ENCODE assay signal across 18 cellular contexts in genomic region chr17:44787271-44787940, GRCh38. TPM values are rescaled to one million over a fixed set of nuclear protein-coding genes. Genes with fewer than 3 reads are reported as not detected.
DNase-seq lines count a peak whose midpoint lies in the region; ATAC-seq and TF ChIP-seq lines count a peak whose summit lies in the region.
"Had no signal": no experiment of that assay in that cellular context is flagged by ENCODE, and none has a peak within 500 bp of the region (broad histone marks: within the 10 kb centered on the region; RNA-seq: fewer than 3 reads in every experiment).

No MANE protein-coding gene starts in this region.

- H3K4me3 ChIP-seq in gastroesophageal sphincter (no peak overlapping the region), uterus (no peak overlapping the region)
- H3K4me3 ChIP-seq: prostate gland, vagina had no signal

- intact Hi-C loops in uterus (cut with DNase I; ENCODE audit: low total_unique reads): no loop called here
- intact Hi-C loops in activated CD4-positive, alpha-beta T cell treated with anti-CD3 and anti-CD28 coated beads, Interleukin-2, amount 10 ng/mL, durations not matched to agents 24 days and 14 days (cut with micrococcal nuclease): no loop called here

- no peaks in the 10 kb centered on the region for H3K36me3 Mint-ChIP-seq in activated T-cell treated with anti-CD3 and anti-CD28 coated beads, Interleukin-2, amount 50 U/mL, for 72 hours (ENCODE audit: insufficient read depth in 2 of 2)
- H3K36me3 Mint-ChIP-seq in activated T-cell treated with anti-CD3 and anti-CD28 coated beads, Interleukin-2, amount 50 U/mL, for 4 hours (ENCODE audit: insufficient read depth): no peaks in the 10 kb centered on the region
- H3K36me3 Mint-ChIP-seq in neural crest cell (ENCODE audit: low read depth): no peaks in the 10 kb centered on the region
- H3K36me3 Mint-ChIP-seq in stimulated activated effector memory CD8-positive, alpha-beta T cell treated with anti-CD3 and anti-CD28 coated beads, Interleukin-12 subunit alpha, Interleukin-12 subunit beta, amount 100 ng/mL, for 72 hours: no peaks in the 10 kb centered on the region
- H3K36me3 Mint-ChIP-seq in activated CD4-positive, alpha-beta T cell treated with anti-CD3 and anti-CD28 coated beads, Interleukin-2, amount 10 ng/mL, durations not matched to agents 24 days and 14 days (ENCODE audit: low read depth): no peaks in the 10 kb centered on the region
- H3K36me3 Mint-ChIP-seq: activated naive CD8-positive, alpha-beta T cell treated with anti-CD3 and anti-CD28 coated beads, Interleukin-2, amount 10 ng/mL, durations not matched to agents 7 days and 5 days; CD14-positive monocyte; naive B cell had no signal

- H3K4me1 Mint-ChIP-seq in activated T-cell treated with anti-CD3 and anti-CD28 coated beads, Interleukin-2, amount 50 U/mL, for 72 hours (ENCODE audit: low read depth): no peaks in the 10 kb centered on the region
- no peaks in the 10 kb centered on the region for H3K4me1 Mint-ChIP-seq in activated T-cell treated with anti-CD3 and anti-CD28 coated beads, Interleukin-2, amount 50 U/mL, for 4 hours (ENCODE audit: low read depth)
- peaks cover 5% of the 10 kb centered on the region for H3K4me1 Mint-ChIP-seq in neural crest cell
- no peaks in the 10 kb centered on the region for H3K4me1 Mint-ChIP-seq in stimulated activated effector memory CD8-positive, alpha-beta T cell treated with anti-CD3 and anti-CD28 coated beads, Interleukin-12 subunit alpha, Interleukin-12 subunit beta, amount 100 ng/mL, for 72 hours
- no peaks in the 10 kb centered on the region for H3K4me1 Mint-ChIP-seq in activated CD4-positive, alpha-beta T cell treated with anti-CD3 and anti-CD28 coated beads, Interleukin-2, amount 10 ng/mL, durations not matched to agents 24 days and 14 days
- H3K4me1 Mint-ChIP-seq: activated naive CD8-positive, alpha-beta T cell treated with anti-CD3 and anti-CD28 coated beads, Interleukin-2, amount 10 ng/mL, durations not matched to agents 7 days and 5 days; CD14-positive monocyte; naive B cell had no signal

- H3K27me3 Mint-ChIP-seq in activated T-cell treated with anti-CD3 and anti-CD28 coated beads, Interleukin-2, amount 50 U/mL, for 72 hours (ENCODE audit: low read depth): no peaks in the 10 kb centered on the region
- no peaks in the 10 kb centered on the region for H3K27me3 Mint-ChIP-seq in activated T-cell treated with anti-CD3 and anti-CD28 coated beads, Interleukin-2, amount 50 U/mL, for 4 hours (ENCODE audit: low read depth)
- H3K27me3 Mint-ChIP-seq in neural crest cell (ENCODE audit: low read depth): peaks cover 4% of the 10 kb centered on the region
- H3K27me3 Mint-ChIP-seq in activated CD4-positive, alpha-beta T cell treated with anti-CD3 and anti-CD28 coated beads, Interleukin-2, amount 10 ng/mL, durations not matched to agents 24 days and 14 days: peaks cover 2% of the 10 kb centered on the region

- CTCF ChIA-PET in GM10248 (lab: Yijun Ruan, JAX): no interaction called here

- H3K36me3 ChIP-seq in gastroesophageal sphincter (no peaks in the 10 kb centered on the region), uterus (no peaks in the 10 kb centered on the region)
- H3K36me3 ChIP-seq: prostate gland, vagina, WERI-Rb-1 had no signal

- POLR2A ChIA-PET in GM10248 (lab: Yijun Ruan, JAX): no interaction called here

- H3K27me3 ChIP-seq in gastroesophageal sphincter (no peaks in the 10 kb centered on the region), uterus (no peaks in the 10 kb centered on the region)
- H3K27me3 ChIP-seq: vagina had no signal

- peak overlapping the region; percentile 54 for H3K27ac Mint-ChIP-seq in activated T-cell treated with anti-CD3 and anti-CD28 coated beads, Interleukin-2, amount 50 U/mL, for 72 hours
- no peak overlapping the region for H3K27ac Mint-ChIP-seq in neural crest cell (ENCODE audit: unreplicated experiment)
- no peak overlapping the region for H3K27ac Mint-ChIP-seq in stimulated activated effector memory CD8-positive, alpha-beta T cell treated with anti-CD3 and anti-CD28 coated beads, Interleukin-12 subunit alpha, Interleukin-12 subunit beta, amount 100 ng/mL, for 72 hours
- H3K27ac Mint-ChIP-seq in activated CD4-positive, alpha-beta T cell treated with anti-CD3 and anti-CD28 coated beads, Interleukin-2, amount 10 ng/mL, durations not matched to agents 24 days and 14 days: no peak overlapping the region
- H3K27ac Mint-ChIP-seq: activated CD8-positive, alpha-beta T cell treated with anti-CD3 and anti-CD28 coated beads, Interleukin-2, amount 10 ng/mL, durations not matched to agents 7 days and 5 days; activated naive CD8-positive, alpha-beta T cell treated with anti-CD3 and anti-CD28 coated beads, Interleukin-2, amount 10 ng/mL, durations not matched to agents 7 days and 5 days; T-helper 1 cell treated with Interleukin-12 subunit alpha and Interleukin-12 subunit beta and Interleukin-4 antibody, amounts not matched to agents 30 μg/mL and 1 μg/mL, for 36 hours had no signal

- TF ChIP-seq EP300 in gastroesophageal sphincter (IDR thresholded peaks at IDR 0.05): no peak

- H3K9me3 ChIP-seq in gastroesophageal sphincter (no peaks in the 10 kb centered on the region), uterus (no peaks in the 10 kb centered on the region)
- H3K9me3 ChIP-seq: prostate gland, vagina had no signal

- H3K4me3 Mint-ChIP-seq in activated T-cell treated with anti-CD3 and anti-CD28 coated beads, Interleukin-2, amount 50 U/mL, for 72 hours: no peak overlapping the region
- H3K4me3 Mint-ChIP-seq in activated T-cell treated with anti-CD3 and anti-CD28 coated beads, Interleukin-2, amount 50 U/mL, for 4 hours: no peak overlapping the region
- peak overlapping the region; percentile 23 for H3K4me3 Mint-ChIP-seq in neural crest cell
- no peak overlapping the region for H3K4me3 Mint-ChIP-seq in stimulated activated effector memory CD8-positive, alpha-beta T cell treated with anti-CD3 and anti-CD28 coated beads, Interleukin-12 subunit alpha, Interleukin-12 subunit beta, amount 100 ng/mL, for 72 hours
- no peak overlapping the region for H3K4me3 Mint-ChIP-seq in activated CD4-positive, alpha-beta T cell treated with anti-CD3 and anti-CD28 coated beads, Interleukin-2, amount 10 ng/mL, durations not matched to agents 24 days and 14 days
- H3K4me3 Mint-ChIP-seq: activated CD8-positive, alpha-beta T cell treated with anti-CD3 and anti-CD28 coated beads, Interleukin-2, amount 10 ng/mL, durations not matched to agents 7 days and 5 days; activated naive CD8-positive, alpha-beta T cell treated with anti-CD3 and anti-CD28 coated beads, Interleukin-2, amount 10 ng/mL, durations not matched to agents 7 days and 5 days; T-helper 1 cell treated with Interleukin-12 subunit alpha and Interleukin-12 subunit beta and Interleukin-4 antibody, amounts not matched to agents 30 μg/mL and 1 μg/mL, for 36 hours had no signal

- DNase-seq in activated T-cell treated with anti-CD3 and anti-CD28 coated beads, Interleukin-2, amount 50 U/mL, for 72 hours: no peak
- no peak for DNase-seq in activated T-cell treated with anti-CD3 and anti-CD28 coated beads, Interleukin-2, amount 50 U/mL, for 4 hours
- DNase-seq in neural crest cell (ENCODE audit: low read depth, low spot score) (no peak), uterus (no peak), GM10248 (ENCODE audit: extremely low spot score) (no peak)
- DNase-seq in stimulated activated effector memory CD8-positive, alpha-beta T cell treated with anti-CD3 and anti-CD28 coated beads, Interleukin-12 subunit alpha, Interleukin-12 subunit beta, amount 100 ng/mL, for 72 hours (ENCODE audit: low spot score in 2 of 2): no peak
- DNase-seq in activated CD4-positive, alpha-beta T cell treated with anti-CD3 and anti-CD28 coated beads, Interleukin-2, amount 10 ng/mL, durations not matched to agents 24 days and 14 days: no peak
- DNase-seq: activated CD8-positive, alpha-beta T cell treated with anti-CD3 and anti-CD28 coated beads, Interleukin-2, amount 10 ng/mL, durations not matched to agents 7 days and 5 days; activated naive CD8-positive, alpha-beta T cell treated with anti-CD3 and anti-CD28 coated beads, Interleukin-2, amount 10 ng/mL, durations not matched to agents 7 days and 5 days; naive B cell; NCI-H226; stimulated activated naive CD8-positive, alpha-beta T cell treated with anti-CD3 and anti-CD28 coated beads, Interleukin-15, Interleukin-2, amounts not matched to agents 100 U/mL and 50 U/mL, for 24 hours; WERI-Rb-1 had no signal

- no peaks in the 10 kb centered on the region for H3K9me3 Mint-ChIP-seq in activated T-cell treated with anti-CD3 and anti-CD28 coated beads, Interleukin-2, amount 50 U/mL, for 72 hours
- no peaks in the 10 kb centered on the region for H3K9me3 Mint-ChIP-seq in activated T-cell treated with anti-CD3 and anti-CD28 coated beads, Interleukin-2, amount 50 U/mL, for 4 hours
- H3K9me3 Mint-ChIP-seq in neural crest cell: no peaks in the 10 kb centered on the region
- no peaks in the 10 kb centered on the region for H3K9me3 Mint-ChIP-seq in stimulated activated effector memory CD8-positive, alpha-beta T cell treated with anti-CD3 and anti-CD28 coated beads, Interleukin-12 subunit alpha, Interleukin-12 subunit beta, amount 100 ng/mL, for 72 hours
- no peaks in the 10 kb centered on the region for H3K9me3 Mint-ChIP-seq in activated CD4-positive, alpha-beta T cell treated with anti-CD3 and anti-CD28 coated beads, Interleukin-2, amount 10 ng/mL, durations not matched to agents 24 days and 14 days
- H3K9me3 Mint-ChIP-seq: activated naive CD8-positive, alpha-beta T cell treated with anti-CD3 and anti-CD28 coated beads, Interleukin-2, amount 10 ng/mL, durations not matched to agents 7 days and 5 days; CD14-positive monocyte; naive B cell; T-helper 1 cell treated with Interleukin-12 subunit alpha and Interleukin-12 subunit beta and Interleukin-4 antibody, amounts not matched to agents 30 μg/mL and 1 μg/mL, for 36 hours had no signal

- peaks cover 0 to 35% (median 11%) of the 10 kb centered on the region in 3 donors for H3K4me1 ChIP-seq in gastroesophageal sphincter
- peaks cover 0 to 5% of the 10 kb centered on the region in 2 donors for H3K4me1 ChIP-seq in uterus
- H3K4me1 ChIP-seq: prostate gland had no signal

- no peak for ATAC-seq in activated T-cell treated with anti-CD3 and anti-CD28 coated beads, Interleukin-2, amount 50 U/mL, for 72 hours (replicated peaks in 1 of 2)
- no peak for ATAC-seq in activated T-cell treated with anti-CD3 and anti-CD28 coated beads, Interleukin-2, amount 50 U/mL, for 4 hours
- ATAC-seq in gastroesophageal sphincter: no peak
- ATAC-seq in stimulated activated effector memory CD8-positive, alpha-beta T cell treated with anti-CD3 and anti-CD28 coated beads, Interleukin-12 subunit alpha, Interleukin-12 subunit beta, amount 100 ng/mL, for 72 hours: no peak
- ATAC-seq: activated CD8-positive, alpha-beta T cell treated with anti-CD3 and anti-CD28 coated beads, Interleukin-2, amount 10 ng/mL, durations not matched to agents 7 days and 5 days; stimulated activated naive CD8-positive, alpha-beta T cell treated with anti-CD3 and anti-CD28 coated beads, Interleukin-15, Interleukin-2, amounts not matched to agents 100 U/mL and 50 U/mL, for 24 hours had no signal

- WGBS in gastroesophageal sphincter (ENCODE audit: low coverage in 1 of 2), 2 donors: 79% methylated on average over 7 to 15 of the region's 15 CpGs

- H3K27ac ChIP-seq in gastroesophageal sphincter (peak overlapping the region in 3 of 4 donors; percentile 25 to 56 (median 40)), uterus (peak overlapping the region; percentile 51 to 55)
- H3K27ac ChIP-seq: prostate gland, vagina, WERI-Rb-1 had no signal

- TF ChIP-seq POLR2A in gastroesophageal sphincter (IDR thresholded peaks at IDR 0.05): no peak
- TF ChIP-seq POLR2A in uterus (IDR thresholded peaks at IDR 0.05): no peak

- no peak for TF ChIP-seq CTCF in gastroesophageal sphincter (IDR thresholded peaks at IDR 0.05)
- no peak for TF ChIP-seq CTCF in neural crest cell (conservative IDR thresholded peaks at IDR 0.05)
- TF ChIP-seq CTCF in uterus (IDR thresholded peaks at IDR 0.05): no peak
- no peak for TF ChIP-seq CTCF in GM10248 (IDR thresholded peaks at IDR 0.05; ENCODE audit: control extremely low read depth, extremely low read depth, low read depth, missing control alignments)

RNA-seq across cellular contexts. Expression of gene ADAM11, which starts 28.6 kb away (rescaled TPM):
- total RNA-seq in activated T-cell treated with anti-CD3 and anti-CD28 coated beads, Interleukin-2, amount 50 U/mL, for 72 hours: 1 to 10 TPM in 1 of 2 donors, under 1 TPM in 1; 0.56 to 1.6 TPM
- total RNA-seq in activated T-cell treated with anti-CD3 and anti-CD28 coated beads, Interleukin-2, amount 50 U/mL, for 4 hours: under 1 TPM; 0.38 to 0.50 (median 0.41) TPM
- total RNA-seq in gastroesophageal sphincter (1 to 10 TPM in 3 of 4 donors, under 1 TPM in 1; 0.10 to 4.2 (median 1.3) TPM), neural crest cell (5.2 and 6.0 TPM in 2 replicates), uterus (1 to 10 TPM; 1.2 to 5.5 (median 2.1) TPM)
- total RNA-seq in activated CD4-positive, alpha-beta T cell treated with anti-CD3 and anti-CD28 coated beads, Interleukin-2, amount 10 ng/mL, durations not matched to agents 24 days and 14 days: 0.12 TPM in 2 replicates

RNA-seq across cellular contexts. Expression of gene GJC1, which starts 42.7 kb away (rescaled TPM):
- 1 to 10 TPM; 2.3 to 4.7 TPM for total RNA-seq in activated T-cell treated with anti-CD3 and anti-CD28 coated beads, Interleukin-2, amount 50 U/mL, for 72 hours
- 1 to 10 TPM; 3.0 to 4.6 (median 3.8) TPM for total RNA-seq in activated T-cell treated with anti-CD3 and anti-CD28 coated beads, Interleukin-2, amount 50 U/mL, for 4 hours
- 10 to 100 TPM; 28.2 to 78.3 (median 44.5) TPM for total RNA-seq in gastroesophageal sphincter
- total RNA-seq in neural crest cell: 143 and 145 TPM in 2 replicates
- total RNA-seq in uterus: 10 to 100 TPM; 10.6 to 79.4 (median 50.2) TPM
- total RNA-seq in activated CD4-positive, alpha-beta T cell treated with anti-CD3 and anti-CD28 coated beads, Interleukin-2, amount 10 ng/mL, durations not matched to agents 24 days and 14 days: 6.1 and 7.5 TPM in 2 replicates
